Comparison of ENCODE assay signal across 35 cellular contexts in the genomic region with DNA sequence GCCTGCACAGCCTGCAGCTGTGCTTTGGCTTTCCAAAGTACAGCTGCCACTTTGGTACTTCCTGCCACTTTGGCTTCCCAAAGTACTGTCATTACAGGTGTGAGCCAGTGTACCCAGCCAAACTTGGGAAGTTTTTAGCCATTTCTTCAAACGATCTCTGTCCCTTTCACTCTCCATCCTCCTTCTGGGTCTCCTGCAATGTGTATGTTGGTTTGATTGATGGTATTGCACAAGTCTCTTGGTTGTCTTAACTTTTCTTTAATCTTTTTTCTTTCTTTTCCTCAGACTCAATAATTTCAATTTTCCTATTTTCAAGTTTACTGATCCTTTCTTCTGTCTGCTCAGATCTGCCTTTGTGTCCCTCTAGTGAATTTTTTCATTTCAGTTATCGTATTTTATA.
DNase-seq lines count a peak whose midpoint lies in the region; ATAC-seq, FAIRE-seq and TF ChIP-seq lines count a peak whose summit lies in the region.
"Had no signal": no experiment of that assay in that cellular context is flagged by ENCODE, and none has a peak within 500 bp of the region (broad histone marks: within the 10 kb centered on the region; RNA-seq: fewer than 3 reads in every experiment).

No MANE protein-coding gene starts in this region.

- H3K4me1 ChIP-seq in HepG2 (ENCODE audit: insufficient read depth, low read length) (no peaks in the 10 kb centered on the region), right lobe of liver (no peaks in the 10 kb centered on the region), HEK293 (ENCODE audit: control insufficient read depth, insufficient read depth, low read length) (no peaks in the 10 kb centered on the region), PC-9 (replicated peaks; ENCODE audit: insufficient read depth) (no peaks in the 10 kb centered on the region), H1 (replicated peaks in 1 of 4; ENCODE audit: control insufficient read depth in 3 of 4, insufficient read depth in 4 of 4, low read length in 3 of 4) (peaks cover 0 to 6% (median 1%) of the 10 kb centered on the region in 4 experiments; a peak in 4 of 7 replicates), right cardiac atrium (ENCODE audit: control insufficient read depth, insufficient read depth, low read length) (no peaks in the 10 kb centered on the region)
- H3K4me1 ChIP-seq: A549; BE2C; BLaER1; BLaER1 treated with 17β-estradiol and CSF1 and Interleukin-3, amounts not matched to agents 10 nM and 100 nM; Caco-2 had no signal

- H2BK15ac ChIP-seq in H1 (ENCODE audit: low read length): no peak overlapping the region; the same call in 1 of the 2 replicates

- no peak overlapping the region for H2BK120ac ChIP-seq in H1 (replicated peaks; ENCODE audit: low read depth, low read length)

- TF ChIP-seq EP300 in HepG2 (IDR thresholded peaks at IDR 0.05; ENCODE audit: low read depth in 2 of 2, low read length in 2 of 2) (no peak), HepG2 (CRISPR knock-in tag; IDR thresholded peaks at IDR 0.05; ENCODE audit: borderline replicate concordance) (no peak), H1 (IDR thresholded peaks at IDR 0.05; ENCODE audit: borderline replicate concordance in 1 of 2, low read depth in 2 of 2, low read length in 2 of 2) (no peak)

- H2BK20ac ChIP-seq in H1 (ENCODE audit: low read length): no peak overlapping the region

- FAIRE-seq in HepG2 (lab: Jason Lieb, UNC) (no peak), H1 (lab: Jason Lieb, UNC) (no peak)
- FAIRE-seq: A204.1, A549, D721Med had no signal

- intact Hi-C loops in HepG2 (cut with micrococcal nuclease; ENCODE audit: unreplicated experiment): no loop called here
- intact Hi-C loops in right lobe of liver (cut with DNase I): no loop called here
- intact Hi-C loops in PC-9 (cut with micrococcal nuclease; ENCODE audit: unreplicated experiment): no loop called here
- intact Hi-C loops in right cardiac atrium (cut with DNase I): no loop called here

- no peak overlapping the region for H3K18ac ChIP-seq in H1 (ENCODE audit: extremely low read depth, low read length)

- TF ChIP-seq CTCF in HepG2 (CRISPR knock-in tag; IDR thresholded peaks at IDR 0.05) (no peak), right lobe of liver (IDR thresholded peaks at IDR 0.05) (no peak), HEK293 (tag by site-specific recombination; IDR thresholded peaks at IDR 0.05) (no peak), PC-9 (conservative IDR thresholded peaks at IDR 0.05) (no peak), H1 (IDR thresholded peaks at IDR 0.05; ENCODE audit: control extremely low read depth in 1 of 3, insufficient read depth in 1 of 3, low read depth in 1 of 3, low read length in 3 of 3) (no peak)

- no peak overlapping the region for H3K56ac ChIP-seq in H1 (replicated peaks; ENCODE audit: insufficient read length, low read depth, low read length)

- no peak for ATAC-seq in HepG2
- no peak for ATAC-seq in right lobe of liver
- ATAC-seq in right cardiac atrium: no peak
- no peak for ATAC-seq in GM21390 (IDR thresholded peaks at IDR 0.05; ENCODE audit: unreplicated experiment)
- ATAC-seq: A549; CD8-positive, alpha-beta T cell had no signal

- H3K36me3 ChIP-seq in HepG2 (replicated peaks in 1 of 2; ENCODE audit: control insufficient read depth in 1 of 2, insufficient read depth in 2 of 2, low read length in 2 of 2) (no peaks in the 10 kb centered on the region), right lobe of liver (no peaks in the 10 kb centered on the region), HEK293 (ENCODE audit: control insufficient read depth in 2 of 2, insufficient read depth in 1 of 2, low read length in 2 of 2) (no peaks in the 10 kb centered on the region), PC-9 (ENCODE audit: low read depth) (no peaks in the 10 kb centered on the region), H1 (ENCODE audit: control insufficient read depth in 2 of 4, insufficient read depth in 4 of 4, low read length in 3 of 4) (no peaks in the 10 kb centered on the region)
- H3K36me3 ChIP-seq: BE2C; BLaER1; BLaER1 treated with 17β-estradiol and CSF1 and Interleukin-3, amounts not matched to agents 10 nM and 100 nM had no signal

- H2AK5ac ChIP-seq in H1 (ENCODE audit: low read depth, low read length): peak overlapping the region; percentile 39; the same call in 1 of the 2 replicates

- no peak overlapping the region for H2BK5ac ChIP-seq in H1 (ENCODE audit: low read depth, low read length)

- H3K27me3 ChIP-seq in HepG2 (ENCODE audit: control insufficient read depth in 1 of 2, insufficient read depth in 2 of 2, low read length in 2 of 2): no peaks in the 10 kb centered on the region
- H3K27me3 ChIP-seq in right lobe of liver: no peaks in the 10 kb centered on the region
- H3K27me3 ChIP-seq in PC-9 (ENCODE audit: insufficient read depth, low read depth): no peaks in the 10 kb centered on the region
- 0 out of 7 replicates have a peak, but pooled peaks cover 0 to 2% (median 0%) of the 10 kb centered on the region in 4 experiments for H3K27me3 ChIP-seq in H1 (replicated peaks in 1 of 4; ENCODE audit: control insufficient read depth in 3 of 4, extremely low read depth in 1 of 4, insufficient read depth in 3 of 4, low read length in 3 of 4)
- no peaks in the 10 kb centered on the region for H3K27me3 ChIP-seq in right cardiac atrium (ENCODE audit: control insufficient read depth, insufficient read depth)
- H3K27me3 ChIP-seq: BE2C; BLaER1; BLaER1 treated with 17β-estradiol and CSF1 and Interleukin-3, amounts not matched to agents 10 nM and 100 nM had no signal

- no peak overlapping the region for H3K14ac ChIP-seq in H1 (ENCODE audit: insufficient read length)

- H3K23me2 ChIP-seq in H1 (ENCODE audit: low read depth, low read length): no peaks in the 10 kb centered on the region; the same call in 1 of the 2 replicates

- in situ Hi-C loops in HepG2 (cut with HindIII; ENCODE audit: extremely low pct_ligation_motif_present, low pct_unique_long_range_greater_than_20kb): no loop called here

- 2% methylated on average over 2 of the region's 2 CpGs for WGBS in HepG2 (ENCODE audit: low lambda C conversion rate)
- 65% methylated on average over 2 of the region's 2 CpGs for WGBS in right lobe of liver (ENCODE audit: insufficient coverage, low coverage, low lambda C conversion rate, missing lambda C conversion rate)
- WGBS in H1 (ENCODE audit: extremely low coverage in 1 of 2, insufficient coverage in 1 of 2, insufficient read length in 1 of 2, insufficient replicate concordance in 2 of 2, low coverage in 1 of 2, low lambda C conversion rate in 2 of 2, missing lambda C conversion rate in 1 of 2), 2 experiments: 91% methylated on average over 2 of the region's 2 CpGs; no CpG with 5 or more reads in 1 of the 2 experiments
- 73% methylated on average over 2 of the region's 2 CpGs for WGBS in right cardiac atrium

- POLR2A ChIA-PET in HepG2 (lab: Yijun Ruan, JAX): no interaction called here
- POLR2A ChIA-PET in HEK293 (lab: Yijun Ruan, JAX): no interaction called here
- POLR2A ChIA-PET in PC-9 (lab: Charles Lee; ENCODE audit: unreplicated experiment): interaction anchor here (0.7 kb wide), 1 partner anchor 150 kb away, joined by 5 read pairs; no protein-coding TSS in a partner anchor
- POLR2A ChIA-PET in H1 (lab: Charles Lee; ENCODE audit: partially characterized antibody): no interaction called here

- TF ChIP-seq POLR2A in HepG2 (IDR thresholded peaks at IDR 0.05; ENCODE audit: insufficient read depth in 1 of 2, low read depth in 2 of 2, low read length in 2 of 2) (no peak), right lobe of liver (IDR thresholded peaks at IDR 0.05) (no peak), H1 (IDR thresholded peaks at IDR 0.05; ENCODE audit: control extremely low read depth in 1 of 2, low read depth in 2 of 2, low read length in 2 of 2) (no peak)

- no peaks in the 10 kb centered on the region for H3K79me2 ChIP-seq in HepG2 (ENCODE audit: insufficient read depth, low read length)
- H3K79me2 ChIP-seq in PC-9 (ENCODE audit: low read depth): no peaks in the 10 kb centered on the region
- H3K79me2 ChIP-seq in H1 (ENCODE audit: control insufficient read depth in 1 of 2, insufficient read depth in 2 of 2, low read length in 2 of 2): no peaks in the 10 kb centered on the region

- H3K4me3 ChIP-seq in HepG2 (replicated peaks in 1 of 3; ENCODE audit: insufficient read depth in 1 of 3, low read depth in 2 of 3, low read length in 3 of 3) (no peak overlapping the region), right lobe of liver (no peak overlapping the region), HEK293 (ENCODE audit: low read depth, low read length) (no peak overlapping the region), PC-9 (no peak overlapping the region), H1 (ENCODE audit: extremely low read depth in 1 of 4, insufficient read depth in 2 of 4, low read depth in 3 of 4, low read length in 4 of 4) (no peak overlapping the region), right cardiac atrium (ENCODE audit: low read length) (no peak overlapping the region)
- H3K4me3 ChIP-seq: A549; BLaER1; BLaER1 treated with 17β-estradiol and CSF1 and Interleukin-3, amounts not matched to agents 10 nM and 100 nM had no signal

- H3K79me1 ChIP-seq in H1 (ENCODE audit: low read depth, low read length): no peaks in the 10 kb centered on the region

- H2AFZ ChIP-seq in HepG2 (ENCODE audit: low read length) (no peak overlapping the region), PC-9 (no peak overlapping the region), H1 (ENCODE audit: low read length) (no peak overlapping the region)

- H3K4ac ChIP-seq in H1 (replicated peaks; ENCODE audit: insufficient read length, low read depth, low read length): no peak overlapping the region

- DNase-seq in HepG2 (ENCODE audit: low spot score) (no peak), right lobe of liver (no peak), PC-9 (no peak), H1 (ENCODE audit: low read depth in 1 of 2, low spot score in 2 of 2) (no peak), right cardiac atrium (no peak), activated T-cell treated with anti-CD3 and anti-CD28 coated beads for 4 hours (no peak)
- DNase-seq: 8988T; ACHN; AML-193; BE2C; C1 segment of cervical spinal cord; Caco-2; Calu3; CD4-positive, alpha-beta memory T cell; CD4-positive, alpha-beta T cell; CD4-positive, CD25-positive, alpha-beta regulatory T cell; CD8-positive, alpha-beta memory T cell; CD8-positive, alpha-beta T cell; COR-L47; DMS 273 treated with DMSO at 0.1 percent for 48 hours; DMS153; DMS53; DMS79; DMS79 treated with DMSO at 0.1 percent for 48 hours; DND-41; EL had no signal

- H3K9me3 ChIP-seq in HepG2 (ENCODE audit: low read length): no peaks in the 10 kb centered on the region
- no peaks in the 10 kb centered on the region for H3K9me3 ChIP-seq in right lobe of liver
- no peaks in the 10 kb centered on the region for H3K9me3 ChIP-seq in HEK293 (ENCODE audit: control insufficient read depth, insufficient read depth, low read depth, low read length)
- H3K9me3 ChIP-seq in PC-9 (ENCODE audit: insufficient read depth, low read depth): no peaks in the 10 kb centered on the region
- H3K9me3 ChIP-seq in H1 (ENCODE audit: insufficient read depth in 2 of 2, low read depth in 1 of 2, low read length in 1 of 2): peaks cover 0 to 5% of the 10 kb centered on the region in 2 experiments; a peak in 1 of 4 replicates
- no peaks in the 10 kb centered on the region for H3K9me3 ChIP-seq in right cardiac atrium (ENCODE audit: control insufficient read depth, low read length)
- H3K9me3 ChIP-seq: A549, BE2C, Caco-2 had no signal

- H3K9me2 ChIP-seq in PC-9 (ENCODE audit: insufficient read depth): no peaks in the 10 kb centered on the region

- H4K5ac ChIP-seq in H1 (ENCODE audit: insufficient read length, low read depth, low read length): no peak overlapping the region

- CTCF ChIA-PET in HepG2 (lab: Yijun Ruan, JAX; ENCODE audit: low intra/inter-chr PET ratio, low total read pairs) (no interaction called here), HEK293 (lab: Yijun Ruan, JAX) (interaction anchor here (0.7 kb wide), 1 partner anchor 939 kb away, joined by 3 read pairs; no protein-coding TSS in a partner anchor), PC-9 (lab: Charles Lee) (no interaction called here), H1 (lab: Charles Lee; ENCODE audit: partially characterized antibody) (no interaction called here)

- no peaks in the 10 kb centered on the region for H3F3A ChIP-seq in PC-9 (ENCODE audit: insufficient read depth, low read depth)

- no peak overlapping the region for H4K91ac ChIP-seq in H1 (replicated peaks; ENCODE audit: insufficient read length, low read length)

- H3K9ac ChIP-seq in HepG2 (ENCODE audit: insufficient read depth, low read depth, low read length) (no peak overlapping the region), H1 (replicated peaks in 1 of 4; ENCODE audit: extremely low read depth in 1 of 4, low read depth in 3 of 4, low read length in 3 of 4) (no peak overlapping the region)
- H3K9ac ChIP-seq: BLaER1; BLaER1 treated with 17β-estradiol and CSF1 and Interleukin-3, amounts not matched to agents 10 nM and 100 nM had no signal

- no peak overlapping the region for H3K27ac ChIP-seq in HepG2 (ENCODE audit: extremely low read length, insufficient read depth, low read length)
- no peak overlapping the region for H3K27ac ChIP-seq in right lobe of liver
- H3K27ac ChIP-seq in HEK293 (ENCODE audit: extremely low read depth, low read depth, low read length): no peak overlapping the region
- H3K27ac ChIP-seq in PC-9: no peak overlapping the region
- no peak overlapping the region for H3K27ac ChIP-seq in H1 (ENCODE audit: low read depth, low read length)
- no peak overlapping the region for H3K27ac ChIP-seq in right cardiac atrium (ENCODE audit: low read length)
- H3K27ac ChIP-seq: 22Rv1; A549; BLaER1; BLaER1 treated with 17β-estradiol and CSF1 and Interleukin-3, amounts not matched to agents 10 nM and 100 nM; C4-2B had no signal

- H3K23ac ChIP-seq in H1 (ENCODE audit: insufficient read length): no peak overlapping the region

- H3K4me2 ChIP-seq in HepG2 (ENCODE audit: low read depth, low read length) (no peak overlapping the region), PC-9 (0 out of 2 replicates have a peak overlapping the region, but pooled peaks have one; percentile 30), H1 (ENCODE audit: insufficient read depth in 1 of 2, low read depth in 2 of 2, low read length in 2 of 2) (no peak overlapping the region)
- H3K4me2 ChIP-seq: A549; BLaER1; BLaER1 treated with 17β-estradiol and CSF1 and Interleukin-3, amounts not matched to agents 10 nM and 100 nM had no signal

- BruUV-seq in HepG2 (replicated peaks; lab: Mats Ljungman, UMichigan) (no TSS peak), PC-9 (replicated peaks; lab: Mats Ljungman, UMichigan) (no TSS peak)

- no peak overlapping the region for H2BK12ac ChIP-seq in H1 (ENCODE audit: low read depth, low read length)

- TF ChIP-seq RAD21 in HepG2 (CRISPR knock-in tag; IDR thresholded peaks at IDR 0.05) (no peak), H1 (IDR thresholded peaks at IDR 0.05 in 1 of 2, conservative IDR thresholded peaks at IDR 0.05 in 1 of 2; ENCODE audit: low read depth in 2 of 2, low read length in 2 of 2) (no peak)

- H4K20me1 ChIP-seq in HepG2 (ENCODE audit: insufficient read depth, low read length) (no peaks in the 10 kb centered on the region), PC-9 (ENCODE audit: insufficient read depth) (no peaks in the 10 kb centered on the region), H1 (replicated peaks in 1 of 2; ENCODE audit: control insufficient read depth in 1 of 2, insufficient read depth in 2 of 2, low read length in 2 of 2) (no peaks in the 10 kb centered on the region)
- H4K20me1 ChIP-seq: BLaER1; BLaER1 treated with 17β-estradiol and CSF1 and Interleukin-3, amounts not matched to agents 10 nM and 100 nM had no signal

- no peak overlapping the region for H4K8ac ChIP-seq in H1 (ENCODE audit: extremely low read depth, insufficient read depth, low read length)
